In the genomic region with DNA sequence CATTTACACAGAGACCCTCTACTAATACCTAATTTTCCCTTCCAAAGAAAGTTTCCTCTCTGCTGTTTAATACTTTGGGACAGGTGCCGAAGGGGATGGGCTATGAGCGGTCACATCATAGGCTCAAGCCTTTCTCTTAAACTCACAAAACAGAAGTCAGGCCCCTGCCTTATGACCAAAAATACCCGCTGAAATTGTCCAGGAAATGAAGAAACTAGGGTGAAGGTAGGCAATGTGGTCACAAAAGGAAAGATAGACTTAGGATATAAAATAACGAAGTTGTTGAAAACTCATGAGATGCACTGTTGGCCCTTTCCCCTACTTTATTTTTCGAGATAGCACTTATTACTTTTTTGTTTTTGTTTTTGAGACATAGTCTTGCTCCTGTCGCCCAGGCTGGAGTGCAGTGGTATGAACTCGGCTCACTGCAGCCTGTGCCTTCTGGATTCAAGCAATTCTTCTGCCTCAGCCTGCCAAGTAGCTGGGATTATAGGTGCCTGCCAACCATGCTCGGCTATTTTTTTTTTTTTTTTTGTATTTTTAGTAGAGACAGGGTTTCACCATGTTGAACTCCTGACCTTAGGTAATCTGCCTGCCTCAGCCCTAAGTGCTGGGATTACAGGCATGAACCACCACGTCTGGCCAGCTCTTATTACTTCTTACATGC, we compare ENCODE assay signal across 15 cellular contexts. TPM values are rescaled to one million over a fixed set of nuclear protein-coding genes. Genes with fewer than 3 reads are reported as not detected.
DNase-seq lines count a peak whose midpoint lies in the region; ATAC-seq and TF ChIP-seq lines count a peak whose summit lies in the region.
"Had no signal": no experiment of that assay in that cellular context is flagged by ENCODE, and none has a peak within 500 bp of the region (broad histone marks: within the 10 kb centered on the region; RNA-seq: fewer than 3 reads in every experiment).

No MANE protein-coding gene starts in this region.

- 72 to 77% methylated on average over 9 of the region's 9 CpGs for WGBS in upper lobe of left lung, 2 donors

- H3K27me3 ChIP-seq in left lung (no peaks in the 10 kb centered on the region), upper lobe of left lung (no peaks in the 10 kb centered on the region), MM.1S (replicated peaks; ENCODE audit: insufficient read depth, low read length) (no peaks in the 10 kb centered on the region)

- intact Hi-C loops in left lung (cut with DNase I) = no loop called here

- H4K20me1 ChIP-seq in MM.1S (ENCODE audit: insufficient read depth, low read length) = no peaks in the 10 kb centered on the region

- no peaks in the 10 kb centered on the region for H3F3A ChIP-seq in MM.1S (ENCODE audit: insufficient read depth, low read length)

- no peak for TF ChIP-seq EP300 in upper lobe of left lung (IDR thresholded peaks at IDR 0.05)

- no peaks in the 10 kb centered on the region for H3K79me2 ChIP-seq in MM.1S (ENCODE audit: low read length)

- DNase-seq in NOMO-1 treated with dmso at 0.1 percent for 144 hours (lab: John Stamatoyannopoulos, UW; ENCODE audit: unreplicated experiment) = peak; percentile 20
- DNase-seq in astrocyte of the hippocampus (ENCODE audit: low read depth, low spot score) = peak; percentile 33
- no peak for DNase-seq in left lung
- DNase-seq in upper lobe of left lung = no peak
- DNase-seq in COLO668 (lab: John Stamatoyannopoulos, UW; ENCODE audit: unreplicated experiment) = no peak
- no peak for DNase-seq in MM.1S
- no peak for DNase-seq in activated effector memory CD4-positive, alpha-beta T cell treated with anti-CD3 and anti-CD28 coated beads, Interleukin-2, amount 50 U/mL, for 16 hours
- DNase-seq in cerebellum (ENCODE audit: low spot score) = no peak
- DNase-seq: activated CD4-positive, alpha-beta memory T cell treated with anti-CD3 and anti-CD28 coated beads, Interleukin-2, amount 10 ng/mL, durations not matched to agents 7 days and 5 days; CD8-positive, alpha-beta T cell; naive B cell; NCI-H1694 treated with DMSO at 0.1 percent for 48 hours; NCI-H524 treated with DMSO at 0.1 percent for 48 hours; stimulated activated CD4-positive, alpha-beta T cell treated with anti-CD3 and anti-CD28 coated beads, Interleukin-4, amount 100 ng/mL, for 24 hours had no signal

- ATAC-seq in left lung (no peak), upper lobe of left lung (ENCODE audit: low FRiP score in 2 of 2) (no peak)
- ATAC-seq: CD8-positive, alpha-beta T cell; stimulated activated effector memory CD8-positive, alpha-beta T cell treated with anti-CD3 and anti-CD28 coated beads, Interleukin-12 subunit alpha, Interleukin-12 subunit beta, amount 100 ng/mL, for 72 hours had no signal

- H3K9me2 ChIP-seq in MM.1S (replicated peaks; ENCODE audit: insufficient read depth, low read length) = no peaks in the 10 kb centered on the region

- peak overlapping the region; percentile 1 to 2 for H3K27ac ChIP-seq in left lung
- peak overlapping the region in 3 of 4 donors; percentile 5 to 53 (median 39) for H3K27ac ChIP-seq in upper lobe of left lung
- no peak overlapping the region for H3K27ac ChIP-seq in MM.1S (ENCODE audit: low read length)

- H3K4me1 ChIP-seq in left lung (peaks cover 10 to 33% of the 10 kb centered on the region in 2 donors), upper lobe of left lung (peaks cover 0 to 20% (median 5%) of the 10 kb centered on the region in 4 donors), MM.1S (ENCODE audit: low read length) (no peaks in the 10 kb centered on the region)

- TF ChIP-seq CTCF in left lung (IDR thresholded peaks at IDR 0.05) = no peak
- TF ChIP-seq CTCF in upper lobe of left lung (IDR thresholded peaks at IDR 0.05) = no peak
- TF ChIP-seq CTCF in MM.1S (IDR thresholded peaks at IDR 0.05; ENCODE audit: low read length) = no peak

- H3K4me2 ChIP-seq in MM.1S (ENCODE audit: low read depth, low read length) = no peak overlapping the region

- TF ChIP-seq POLR2A in upper lobe of left lung (IDR thresholded peaks at IDR 0.05) = no peak

- H3K36me3 ChIP-seq in left lung (no peaks in the 10 kb centered on the region), upper lobe of left lung (no peaks in the 10 kb centered on the region), MM.1S (replicated peaks; ENCODE audit: insufficient read depth, low read length) (no peaks in the 10 kb centered on the region)

- H3K9ac ChIP-seq in MM.1S (ENCODE audit: low read length) = no peak overlapping the region

- no peaks in the 10 kb centered on the region for H3K9me3 ChIP-seq in left lung
- no peaks in the 10 kb centered on the region for H3K9me3 ChIP-seq in upper lobe of left lung
- H3K9me3 ChIP-seq in MM.1S (replicated peaks; ENCODE audit: insufficient read depth, low read length) = no peaks in the 10 kb centered on the region

- no peak overlapping the region for H3K4me3 ChIP-seq in left lung
- H3K4me3 ChIP-seq in upper lobe of left lung = no peak overlapping the region
- H3K4me3 ChIP-seq in MM.1S (ENCODE audit: low read length) = no peak overlapping the region

- no peak overlapping the region for H2AFZ ChIP-seq in MM.1S (ENCODE audit: low read length)

RNA-seq across cellular contexts. Expression of gene SLC8A1, which starts 16.3 kb away (rescaled TPM):
- 10 to 100 TPM; 29.9 to 39.7 TPM for total RNA-seq in left lung
- total RNA-seq in upper lobe of left lung = 10 to 100 TPM; 21.8 to 58.6 (median 25.3) TPM
- total RNA-seq in cerebellum = 71.5 TPM
- total RNA-seq: CD8-positive, alpha-beta T cell had no signal

Comparison
In these comparisons a context has a peak if more than half of its experiments do, and no peak if none do; other contexts are left out.
1. DNase-seq: peak in NOMO-1 treated with dmso at 0.1 percent for 144 hours (single experiment) and astrocyte of the hippocampus (single experiment); none in left lung (0 of 2), upper lobe of left lung (0 of 2), COLO668 (single experiment), MM.1S (single experiment), activated effector memory CD4-positive, alpha-beta T cell treated with anti-CD3 and anti-CD28 coated beads, Interleukin-2, amount 50 U/mL, for 16 hours (single experiment) and cerebellum (single experiment).